13 cellular contexts compared by ENCODE assay signal in genomic region chr2:177229448-177230242, GRCh38. TPM values are rescaled to one million over a fixed set of nuclear protein-coding genes. Genes with fewer than 3 reads are reported as not detected.
DNase-seq lines count a peak whose midpoint lies in the region; ATAC-seq and TF ChIP-seq lines count a peak whose summit lies in the region.
"Had no signal": no experiment of that assay in that cellular context is flagged by ENCODE, and none has a peak within 500 bp of the region (broad histone marks: within the 10 kb centered on the region; RNA-seq: fewer than 3 reads in every experiment).

No MANE protein-coding gene starts in this region.

- H3K9me3 Mint-ChIP-seq in activated naive CD4-positive, alpha-beta T cell treated with anti-CD3 and anti-CD28 coated beads for 36 hours: no peaks in the 10 kb centered on the region
- H3K9me3 Mint-ChIP-seq in stimulated activated memory B cell treated with anti-CD40 and anti-IgM and Interleukin-4, amounts not matched to agents 10 μg/mL and 1 μg/mL and 100 μg/mL, for 72 hours: no peaks in the 10 kb centered on the region

- peak; percentile 11 for ATAC-seq in RWPE2 (ENCODE audit: low read depth)
- ATAC-seq in stimulated activated memory B cell treated with anti-CD40 and anti-IgM and Interleukin-4, amounts not matched to agents 10 μg/mL and 1 μg/mL and 100 μg/mL, for 72 hours: no peak

- H3K4me1 Mint-ChIP-seq in activated naive CD4-positive, alpha-beta T cell treated with anti-CD3 and anti-CD28 coated beads for 36 hours (ENCODE audit: low read depth): peaks cover 41% of the 10 kb centered on the region
- peaks cover 28% of the 10 kb centered on the region for H3K4me1 Mint-ChIP-seq in stimulated activated memory B cell treated with anti-CD40 and anti-IgM and Interleukin-4, amounts not matched to agents 10 μg/mL and 1 μg/mL and 100 μg/mL, for 72 hours

- no peaks in the 10 kb centered on the region for H3K27me3 Mint-ChIP-seq in activated naive CD4-positive, alpha-beta T cell treated with anti-CD3 and anti-CD28 coated beads for 36 hours (ENCODE audit: low read depth)
- H3K27me3 Mint-ChIP-seq in stimulated activated memory B cell treated with anti-CD40 and anti-IgM and Interleukin-4, amounts not matched to agents 10 μg/mL and 1 μg/mL and 100 μg/mL, for 72 hours: no peaks in the 10 kb centered on the region

- H3K27ac Mint-ChIP-seq in activated naive CD4-positive, alpha-beta T cell treated with anti-CD3 and anti-CD28 coated beads for 36 hours: peak overlapping the region; percentile 80
- H3K27ac Mint-ChIP-seq in stimulated activated memory B cell treated with anti-CD40 and anti-IgM and Interleukin-4, amounts not matched to agents 10 μg/mL and 1 μg/mL and 100 μg/mL, for 72 hours: peak overlapping the region; percentile 5

- DNase-seq in activated naive CD4-positive, alpha-beta T cell treated with anti-CD3 and anti-CD28 coated beads for 36 hours: no peak
- no peak for DNase-seq in activated naive CD4-positive, alpha-beta T cell treated with anti-CD3 and anti-CD28 coated beads, Interleukin-2, amount 50 U/mL, for 16 hours
- no peak for DNase-seq in RWPE2 (ENCODE audit: low spot score)
- DNase-seq in NK-92 treated with Interleukin-12 subunit alpha and Interleukin-12 subunit beta, amount 100 ng/mL, for 24 hours (lab: John Stamatoyannopoulos, UW): no peak
- DNase-seq in iPS-NIHi11 (ENCODE audit: low spot score): no peak
- no peak for DNase-seq in activated effector memory CD4-positive, alpha-beta T cell treated with Interleukin-2 at 50 U/mL for 16 hours
- DNase-seq: heart left ventricle; midbrain; NCI-H226; stimulated activated CD4-positive, alpha-beta T cell treated with anti-CD3 and anti-CD28 coated beads, Interleukin-12 subunit alpha, Interleukin-12 subunit beta, amount 100 ng/mL, for 4 hours had no signal

- H3K36me3 ChIP-seq in RWPE2 (ENCODE audit: low read depth) (peaks cover 53% of the 10 kb centered on the region), esophagus (ENCODE audit: control insufficient read depth in 2 of 2, insufficient read depth in 2 of 2, low read length in 1 of 2) (peaks cover 6 to 18% of the 10 kb centered on the region in 2 donors)

- H3K4me3 ChIP-seq in RWPE2 (ENCODE audit: severe bottlenecking) (no peak overlapping the region), esophagus (ENCODE audit: low read depth in 1 of 2, low read length in 2 of 2) (no peak overlapping the region)
- H3K4me3 ChIP-seq: heart left ventricle had no signal

- intact Hi-C loops in activated naive CD4-positive, alpha-beta T cell treated with anti-CD3 and anti-CD28 coated beads for 36 hours (cut with micrococcal nuclease): loop anchor here (1.0 kb wide), 1 partner anchor 12 kb away; no protein-coding TSS in a partner anchor

- no peaks in the 10 kb centered on the region for H3K9me3 ChIP-seq in RWPE2 (ENCODE audit: severe bottlenecking)
- H3K9me3 ChIP-seq in esophagus (ENCODE audit: control insufficient read depth in 2 of 2, insufficient read depth in 1 of 2, low read depth in 1 of 2, low read length in 1 of 2): no peaks in the 10 kb centered on the region
- H3K9me3 ChIP-seq: heart left ventricle had no signal

- 61 to 75% methylated on average over 8 of the region's 8 CpGs for WGBS in esophagus, 2 donors

- CTCF ChIA-PET in activated naive CD4-positive, alpha-beta T cell treated with anti-CD3 and anti-CD28 coated beads for 36 hours (lab: Charles Lee): interaction anchor here (1.0 to 2.1 kb wide), 3 partner anchors 65 to 106 kb away, joined by 3 to 11 read pairs (median 11); no protein-coding TSS in a partner anchor

- no peak for TF ChIP-seq CTCF in RWPE2 (IDR thresholded peaks at IDR 0.05; ENCODE audit: poor library complexity, severe bottlenecking)

- no peak overlapping the region for H3K4me3 Mint-ChIP-seq in activated naive CD4-positive, alpha-beta T cell treated with anti-CD3 and anti-CD28 coated beads for 36 hours
- H3K4me3 Mint-ChIP-seq in stimulated activated memory B cell treated with anti-CD40 and anti-IgM and Interleukin-4, amounts not matched to agents 10 μg/mL and 1 μg/mL and 100 μg/mL, for 72 hours: peak overlapping the region; percentile 10

- no peaks in the 10 kb centered on the region for H3K27me3 ChIP-seq in RWPE2 (ENCODE audit: insufficient read depth, poor library complexity, severe bottlenecking)
- no peaks in the 10 kb centered on the region for H3K27me3 ChIP-seq in esophagus (ENCODE audit: control insufficient read depth in 1 of 2, insufficient read depth in 2 of 2, low read length in 2 of 2)
- H3K27me3 ChIP-seq: heart left ventricle had no signal

- peaks cover 49% of the 10 kb centered on the region for H3K36me3 Mint-ChIP-seq in activated naive CD4-positive, alpha-beta T cell treated with anti-CD3 and anti-CD28 coated beads for 36 hours (ENCODE audit: low read depth)
- peaks cover 51% of the 10 kb centered on the region for H3K36me3 Mint-ChIP-seq in stimulated activated memory B cell treated with anti-CD40 and anti-IgM and Interleukin-4, amounts not matched to agents 10 μg/mL and 1 μg/mL and 100 μg/mL, for 72 hours

- peaks cover 8% of the 10 kb centered on the region for H3K4me1 ChIP-seq in RWPE2 (ENCODE audit: insufficient read depth, poor library complexity, severe bottlenecking)
- H3K4me1 ChIP-seq in esophagus (ENCODE audit: control insufficient read depth in 2 of 2, insufficient read depth in 2 of 2, low read length in 1 of 2): no peaks in the 10 kb centered on the region

- H3K27ac ChIP-seq in RWPE2 (ENCODE audit: poor library complexity, severe bottlenecking) (no peak overlapping the region), esophagus (ENCODE audit: low read depth in 2 of 2, low read length in 1 of 2) (peak overlapping the region; percentile 6 to 65)
- H3K27ac ChIP-seq: C4-2B had no signal

RNA-seq across cellular contexts. Expression of gene HNRNPA3, which starts 17.1 kb away (rescaled TPM):
- 100 to 1,000 TPM; 312 to 340 TPM for total RNA-seq in activated naive CD4-positive, alpha-beta T cell treated with anti-CD3 and anti-CD28 coated beads for 36 hours
- polyA plus RNA-seq in esophagus: 100 to 1,000 TPM; 202 to 240 TPM

RNA-seq across cellular contexts. Expression of gene NFE2L2, which starts 34.9 kb away (rescaled TPM):
- total RNA-seq in activated naive CD4-positive, alpha-beta T cell treated with anti-CD3 and anti-CD28 coated beads for 36 hours: 10 to 100 TPM; 63.8 to 66.9 TPM
- 100 to 1,000 TPM in 1 of 2 donors, 10 to 100 TPM in 1; 91.9 to 155 TPM for polyA plus RNA-seq in esophagus
